Comparison of ENCODE assay signal across 8 cellular contexts in the genomic region with DNA sequence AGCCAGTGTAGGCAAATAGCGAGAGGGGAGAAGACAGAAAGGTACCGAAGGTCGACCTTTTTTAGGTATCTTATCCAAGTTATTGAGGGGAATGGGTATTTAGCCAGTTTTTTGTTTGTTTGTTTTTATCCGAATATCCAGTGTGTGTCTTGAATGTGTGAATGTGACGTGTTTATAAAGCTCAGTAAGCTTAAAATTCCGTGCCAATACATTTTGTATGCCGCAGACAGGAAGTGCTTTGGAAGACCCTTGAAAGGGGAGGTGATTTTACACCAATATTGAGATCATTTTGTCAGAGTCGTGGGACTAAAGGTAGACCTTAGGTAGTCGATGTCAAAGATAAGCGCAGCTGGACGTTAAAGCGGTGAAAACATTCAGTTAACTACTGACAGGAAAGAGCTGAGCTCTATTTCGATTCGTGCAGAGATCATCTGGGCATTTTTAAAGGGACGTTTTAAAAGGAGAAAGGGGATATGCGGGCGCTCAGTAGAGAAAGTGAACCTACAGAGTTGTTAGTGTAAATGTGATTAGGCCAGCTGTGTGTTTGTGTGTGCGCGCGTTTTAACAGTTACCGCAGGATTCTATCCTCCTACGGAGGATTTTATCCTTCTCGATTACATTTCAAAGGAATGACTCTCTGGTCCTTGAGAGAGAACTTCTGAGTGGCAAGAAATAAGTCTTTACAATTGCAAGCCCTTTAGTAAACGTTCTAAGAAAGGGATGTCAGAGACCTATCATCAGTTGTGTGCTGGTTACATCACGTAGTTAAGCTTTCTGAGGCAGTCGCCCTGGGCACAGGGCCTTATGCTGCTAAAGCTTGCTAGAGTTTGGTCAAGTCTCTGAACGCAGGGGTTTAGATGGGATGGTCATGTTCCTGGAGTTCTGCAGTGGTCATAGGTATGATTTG. TPM values are rescaled to one million over a fixed set of nuclear protein-coding genes. Genes with fewer than 3 reads are reported as not detected.
DNase-seq lines count a peak whose midpoint lies in the region; ATAC-seq and TF ChIP-seq lines count a peak whose summit lies in the region.

No MANE protein-coding gene starts in this region.

- H3K9ac ChIP-seq in H9 (ENCODE audit: extremely low read depth, insufficient read length, low read length) = peak overlapping the region; percentile 92

- H3K4me2 ChIP-seq in H9 (ENCODE audit: insufficient read depth, insufficient read length, low read length) = peak overlapping the region; percentile 87

- no peak overlapping the region for H3T11ph ChIP-seq in H9 (ENCODE audit: low read length)

- peaks cover 20% of the 10 kb centered on the region for H3K23me2 ChIP-seq in H9 (ENCODE audit: insufficient read length, low read depth, low read length, poor library complexity, severe bottlenecking)

- no peak overlapping the region for H2BK5ac ChIP-seq in H9 (ENCODE audit: insufficient read length, low read length)

- H4K5ac ChIP-seq in H9 (ENCODE audit: insufficient read length, low read depth, low read length) = peak overlapping the region; percentile 82

- H2BK20ac ChIP-seq in H9 (ENCODE audit: low read depth, low read length, poor library complexity, severe bottlenecking) = no peak overlapping the region

- no CpG with 5 or more reads among the region's 27 CpGs for WGBS in H9 (ENCODE audit: extremely low coverage, insufficient read length, low lambda C conversion rate)

- peak overlapping the region; percentile 82 for H3K14ac ChIP-seq in H9 (ENCODE audit: insufficient read depth, low read length)

- no peaks in the 10 kb centered on the region for H3K9me3 ChIP-seq in H9 (ENCODE audit: control insufficient read depth, low read depth, low read length)

- peaks cover 0 to 5% of the 10 kb centered on the region in 2 experiments; a peak in 2 of 5 replicates for H3K9me3 Mint-ChIP-seq in H9

- H3K4me1 ChIP-seq in H9 (ENCODE audit: insufficient read depth, low read length) = peaks cover 11% of the 10 kb centered on the region; the same call in 1 of the 2 replicates

- peak overlapping the region; percentile 58 for H3K18ac ChIP-seq in H9 (ENCODE audit: insufficient read length, low read depth, low read length)

- peaks cover 0 to 6% (median 0%) of the 10 kb centered on the region in 3 experiments; a peak in 2 of 7 replicates for H3K36me3 Mint-ChIP-seq in H9 (ENCODE audit: insufficient read depth in 1 of 3, low read depth in 3 of 3)

- no peak overlapping the region for H3K4ac ChIP-seq in H9 (ENCODE audit: low read depth, low read length)

- H3K4me3 ChIP-seq in epithelial cell of esophagus (ENCODE audit: low read length) = peak overlapping the region; percentile 83

- peak overlapping the region; percentile 57 for H4K8ac ChIP-seq in H9 (replicated peaks; ENCODE audit: insufficient read length, low read depth, low read length)

- TF ChIP-seq CTCF in H9 (conservative IDR thresholded peaks at IDR 0.05) (no peak), epithelial cell of esophagus (IDR thresholded peaks at IDR 0.05; ENCODE audit: insufficient read depth, low read depth, low read length, missing control alignments) (no peak)

- no peak overlapping the region for H3K56ac ChIP-seq in H9 (ENCODE audit: insufficient read length, low read depth, low read length)

- no peak overlapping the region for H3K23ac ChIP-seq in H9 (ENCODE audit: insufficient read length, low read depth, low read length)

- peaks cover 14 to 16% of the 10 kb centered on the region in 2 experiments for H3K4me1 Mint-ChIP-seq in H9

- no peak overlapping the region for H2AK5ac ChIP-seq in H9 (ENCODE audit: insufficient read length, low read length)

- H3K27me3 Mint-ChIP-seq in H9 (ENCODE audit: low read depth) = no peaks in the 10 kb centered on the region

- no peak overlapping the region for H3K4me3 Mint-ChIP-seq in H9

- H2BK120ac ChIP-seq in H9 (ENCODE audit: low read depth, low read length, poor library complexity, severe bottlenecking) = no peak overlapping the region

- no peaks in the 10 kb centered on the region for H3K79me1 ChIP-seq in H9 (ENCODE audit: insufficient read depth, low read depth, low read length, poor library complexity, severe bottlenecking)

- peaks cover 22% of the 10 kb centered on the region; the same call in 1 of the 2 replicates for H3K79me2 ChIP-seq in H9 (ENCODE audit: insufficient read depth, low read length)

- H4K91ac ChIP-seq in H9 (ENCODE audit: insufficient read length, low read depth, low read length) = no peak overlapping the region

- H2BK15ac ChIP-seq in H9 (ENCODE audit: low read depth, low read length) = no peak overlapping the region

- H3K27ac Mint-ChIP-seq in H9 = no peak overlapping the region

- ATAC-seq in GM21526 (IDR thresholded peaks at IDR 0.05; ENCODE audit: low FRiP score, unreplicated experiment) = no peak

- no peaks in the 10 kb centered on the region for H4K20me1 ChIP-seq in H9 (ENCODE audit: control insufficient read depth, insufficient read depth, insufficient read length)

- H2AFZ ChIP-seq in H9 (ENCODE audit: low read length) = peak overlapping the region; percentile 6

- H2BK12ac ChIP-seq in H9 (ENCODE audit: insufficient read length, low read depth, low read length) = no peak overlapping the region

- peak overlapping the region; percentile 50 for H3K27ac ChIP-seq in H9 (ENCODE audit: insufficient read length, low read depth, low read length)

- no peaks in the 10 kb centered on the region for H3K27me3 ChIP-seq in H9 (ENCODE audit: insufficient read depth, low read length)

- peak; percentile 7 for DNase-seq in COLO668 (lab: John Stamatoyannopoulos, UW; ENCODE audit: unreplicated experiment)
- no peak for DNase-seq in H9
- peak; percentile 83 for DNase-seq in OCI-M1 (lab: John Stamatoyannopoulos, UW)
- DNase-seq in epithelial cell of esophagus (ENCODE audit: low read depth) = peak; percentile 33
- peak; percentile 31 for DNase-seq in myocyte (ENCODE audit: low read depth)
- DNase-seq in T1000 (lab: John Stamatoyannopoulos, UW) = no peak
- DNase-seq in activated CD8-positive, alpha-beta memory T cell treated with anti-CD3 and anti-CD28 coated beads, Interleukin-2, amount 50 U/mL, for 4 hours = no peak

RNA-seq across cellular contexts. Expression of gene ECHDC1, which starts 0.6 kb away (rescaled TPM):
- total RNA-seq in H9 (2021) = 47.8 and 49.8 TPM in 2 replicates
- 70.2 and 81.7 TPM in 2 replicates for total RNA-seq in myocyte
- 40.9 TPM for polyA plus RNA-seq in myocyte (2012)

Comparison
In these comparisons a context has a peak if more than half of its experiments do, and no peak if none do; other contexts are left out.
1. DNase-seq: peak in COLO668 (single experiment), OCI-M1 (single experiment), epithelial cell of esophagus (single experiment) and myocyte (single experiment); none in H9 (single experiment), T1000 (single experiment) and activated CD8-positive, alpha-beta memory T cell treated with anti-CD3 and anti-CD28 coated beads, Interleukin-2, amount 50 U/mL, for 4 hours (single experiment).